In genomic region chr16:71356936-71357335, GRCh38 we compare ENCODE assay signal across 1 cellular context.
TF ChIP-seq lines count a peak whose summit lies in the region.

No MANE protein-coding gene starts in this region.

TF ChIP-seq in H1, 55 proteins besides CTCF, POLR2A, EP300 and RAD21:
- 0 out of 2 replicates have a peak, but pooled peaks have one; percentile 28 for TF ChIP-seq KDM1A (IDR thresholded peaks at IDR 0.05; ENCODE audit: borderline replicate concordance, low read length)
TF ChIP-seq in H1: peak in this region for 1; not testable (repeated sequence) for 54.
